In genomic region chr1:198627436-198628063, GRCh38 we compare ENCODE assay signal across 14 cellular contexts. TPM values are rescaled to one million over a fixed set of nuclear protein-coding genes. Genes with fewer than 3 reads are reported as not detected.
DNase-seq lines count a peak whose midpoint lies in the region; ATAC-seq, FAIRE-seq and TF ChIP-seq lines count a peak whose summit lies in the region.
"Had no signal": no experiment of that assay in that cellular context is flagged by ENCODE, and none has a peak within 500 bp of the region (broad histone marks: within the 10 kb centered on the region; RNA-seq: fewer than 3 reads in every experiment).

No MANE protein-coding gene starts in this region.

- peak overlapping the region; percentile 94 for H3K27ac Mint-ChIP-seq in activated naive CD4-positive, alpha-beta T cell treated with anti-CD3 and anti-CD28 coated beads, Interleukin-2, amount 50 U/mL, for 24 hours
- H3K27ac Mint-ChIP-seq in stimulated activated naive CD8-positive, alpha-beta T cell treated with anti-CD3 and anti-CD28 coated beads, Interleukin-15, amount 100 ng/mL, for 72 hours = peak overlapping the region; percentile 21 to 91

- H3K36me3 ChIP-seq in Peyer's patch = no peaks in the 10 kb centered on the region
- H3K36me3 ChIP-seq in GM12878 (ENCODE audit: control insufficient read depth in 2 of 2, insufficient read depth in 2 of 2, low read length in 1 of 2) = no peaks in the 10 kb centered on the region

- peaks cover 21% of the 10 kb centered on the region for H3K9me3 Mint-ChIP-seq in activated naive CD4-positive, alpha-beta T cell treated with anti-CD3 and anti-CD28 coated beads, Interleukin-2, amount 50 U/mL, for 24 hours
- H3K9me3 Mint-ChIP-seq in stimulated activated naive CD8-positive, alpha-beta T cell treated with anti-CD3 and anti-CD28 coated beads, Interleukin-15, amount 100 ng/mL, for 72 hours = no peaks in the 10 kb centered on the region

- POLR2A ChIA-PET in GM12878 (lab: Charles Lee) = interaction anchor here (0.6 kb wide), 1 partner anchor 11 kb away, joined by 3 read pairs; the partner anchor contains the start of gene PTPRC

- no peak for FAIRE-seq in GM12878 (lab: Jason Lieb, UNC)
- FAIRE-seq: endometrium, GM18507, K562 had no signal

- no peak for DNase-seq in activated naive CD4-positive, alpha-beta T cell treated with anti-CD3 and anti-CD28 coated beads, Interleukin-2, amount 50 U/mL, for 16 hours
- no peak for DNase-seq in Peyer's patch
- DNase-seq in GM12878 (ENCODE audit: low read depth, low spot score) = no peak
- DNase-seq in stimulated activated naive CD8-positive, alpha-beta T cell treated with anti-CD3 and anti-CD28 coated beads, Interleukin-15, amount 100 ng/mL, for 72 hours = no peak
- no peak for DNase-seq in foreskin keratinocyte
- no peak for DNase-seq in nucleus accumbens (lab: John Stamatoyannopoulos, UW)
- no peak for DNase-seq in AG08396 (ENCODE audit: low spot score)
- DNase-seq: foreskin fibroblast, NCI-H1417 treated with DMSO at 0.1 percent for 48 hours, NCI-H2227 treated with DMSO at 0.1 percent for 48 hours had no signal

- no peak for TF ChIP-seq EP300 in GM12878 (IDR thresholded peaks at IDR 0.05; ENCODE audit: borderline replicate concordance in 1 of 2, control insufficient read depth in 1 of 2, low read depth in 2 of 2, low read length in 2 of 2)

- CTCF ChIA-PET in GM12878 (lab: Yijun Ruan, JAX) = interaction anchor here (0.7 to 0.9 kb wide), 2 partner anchors 9 to 15 kb away, joined by 3 to 4 read pairs; no protein-coding TSS in a partner anchor

- in situ Hi-C loops in GM12878 (cut with MboI) = no loop called here

- intact Hi-C loops in GM12878 (cut with micrococcal nuclease; ENCODE audit: unreplicated experiment) = loop anchor here (10.0 kb wide), 1 partner anchor 547 kb away; no protein-coding TSS in a partner anchor

- no peaks in the 10 kb centered on the region for H4K20me1 ChIP-seq in GM12878 (ENCODE audit: control insufficient read depth, insufficient read depth)

- H3K27me3 Mint-ChIP-seq in activated naive CD4-positive, alpha-beta T cell treated with anti-CD3 and anti-CD28 coated beads, Interleukin-2, amount 50 U/mL, for 24 hours = no peaks in the 10 kb centered on the region
- no peaks in the 10 kb centered on the region for H3K27me3 Mint-ChIP-seq in stimulated activated naive CD8-positive, alpha-beta T cell treated with anti-CD3 and anti-CD28 coated beads, Interleukin-15, amount 100 ng/mL, for 72 hours

- H3K4me3 ChIP-seq in Peyer's patch = no peak overlapping the region
- no peak overlapping the region for H3K4me3 ChIP-seq in GM12878
- H3K4me3 ChIP-seq: K562 had no signal

- peaks cover 0 to 3% (median 0%) of the 10 kb centered on the region in 4 donors for H3K4me1 ChIP-seq in Peyer's patch
- H3K4me1 ChIP-seq in GM12878 (ENCODE audit: control insufficient read depth, insufficient read depth, low read length) = peaks cover 23% of the 10 kb centered on the region
- no peaks in the 10 kb centered on the region for H3K4me1 ChIP-seq in foreskin keratinocyte

- peaks cover 2% of the 10 kb centered on the region for H3K36me3 Mint-ChIP-seq in activated naive CD4-positive, alpha-beta T cell treated with anti-CD3 and anti-CD28 coated beads, Interleukin-2, amount 50 U/mL, for 24 hours

- H3K9ac ChIP-seq in GM12878 (ENCODE audit: control insufficient read depth, insufficient read depth, low read length) = no peak overlapping the region

- SMC1A ChIA-PET in GM12878 (lab: Charles Lee; ENCODE audit: uncharacterized antibody, unreplicated experiment) = interaction anchor here (1.2 kb wide), 1 partner anchor 12 kb away, joined by 3 read pairs; the partner anchor contains the start of gene PTPRC

- no peak for ATAC-seq in GM12878
- peak; percentile 58 for ATAC-seq in stimulated activated naive CD8-positive, alpha-beta T cell treated with anti-CD3 and anti-CD28 coated beads, Interleukin-15, amount 100 ng/mL, for 72 hours
- ATAC-seq in foreskin keratinocyte = no peak
- ATAC-seq: K562 had no signal

- TF ChIP-seq RAD21 in GM12878 (IDR thresholded peaks at IDR 0.05; ENCODE audit: insufficient read depth, low read depth, low read length) = no peak

- no peaks in the 10 kb centered on the region for H3K27me3 ChIP-seq in Peyer's patch
- no peaks in the 10 kb centered on the region for H3K27me3 ChIP-seq in GM12878 (replicated peaks in 1 of 2; ENCODE audit: control insufficient read depth in 2 of 2, insufficient read depth in 2 of 2, low read length in 1 of 2)
- no peaks in the 10 kb centered on the region for H3K27me3 ChIP-seq in foreskin keratinocyte

- H3K4me2 ChIP-seq in GM12878 (ENCODE audit: control insufficient read depth, insufficient read depth) = peak overlapping the region; percentile 41

- RAD21 ChIA-PET in GM12878 (lab: Charles Lee; ENCODE audit: unreplicated experiment) = no interaction called here

- WGBS in GM12878 (ENCODE audit: insufficient coverage, insufficient replicate concordance, low lambda C conversion rate, missing lambda C conversion rate) = 0% methylated on average over 3 of the region's 3 CpGs

- H3K9me3 ChIP-seq in Peyer's patch (no peaks in the 10 kb centered on the region), GM12878 (replicated peaks; ENCODE audit: control insufficient read depth, insufficient read depth, low read length) (no peaks in the 10 kb centered on the region; the same call in 1 of the 3 replicates)

- H3K79me2 ChIP-seq in GM12878 (ENCODE audit: control insufficient read depth, insufficient read depth, low read length) = no peaks in the 10 kb centered on the region

- TF ChIP-seq CTCF in Peyer's patch (IDR thresholded peaks at IDR 0.05) (no peak), GM12878 (IDR thresholded peaks at IDR 0.05 in 2 of 3, conservative IDR thresholded peaks at IDR 0.05 in 1 of 3; ENCODE audit: control insufficient read depth in 2 of 3, extremely low read depth in 1 of 3, insufficient read depth in 1 of 3, low read depth in 3 of 3, low read length in 3 of 3) (no peak), foreskin keratinocyte (conservative IDR thresholded peaks at IDR 0.05) (no peak)

- H3K4me1 Mint-ChIP-seq in activated naive CD4-positive, alpha-beta T cell treated with anti-CD3 and anti-CD28 coated beads, Interleukin-2, amount 50 U/mL, for 24 hours = peaks cover 95% of the 10 kb centered on the region
- peaks cover 83% of the 10 kb centered on the region for H3K4me1 Mint-ChIP-seq in stimulated activated naive CD8-positive, alpha-beta T cell treated with anti-CD3 and anti-CD28 coated beads, Interleukin-15, amount 100 ng/mL, for 72 hours

- H3K27ac ChIP-seq in Peyer's patch (peak overlapping the region in 3 of 4 donors; percentile 9 to 30 (median 27)), GM12878 (ENCODE audit: control insufficient read depth, insufficient read depth) (peak overlapping the region; percentile 8; the same call in 1 of the 2 replicates), foreskin keratinocyte (no peak overlapping the region)

- H3K4me3 Mint-ChIP-seq in activated naive CD4-positive, alpha-beta T cell treated with anti-CD3 and anti-CD28 coated beads, Interleukin-2, amount 50 U/mL, for 24 hours = peak overlapping the region; percentile 27
- peak overlapping the region; percentile 18 to 75 for H3K4me3 Mint-ChIP-seq in stimulated activated naive CD8-positive, alpha-beta T cell treated with anti-CD3 and anti-CD28 coated beads, Interleukin-15, amount 100 ng/mL, for 72 hours

- TF ChIP-seq POLR2A in Peyer's patch (IDR thresholded peaks at IDR 0.05) (no peak), GM12878 (IDR thresholded peaks at IDR 0.05; ENCODE audit: low read depth, low read length) (no peak)

- peak overlapping the region; percentile 57 for H2AFZ ChIP-seq in GM12878 (ENCODE audit: control insufficient read depth, low read depth, low read length)

- no TSS peak for BruUV-seq in GM12878 (replicated peaks; lab: Mats Ljungman, UMichigan)

TF ChIP-seq in GM12878, 131 proteins besides CTCF, POLR2A, EP300 and RAD21 (continues in another document):
- TF ChIP-seq SIX5 (IDR thresholded peaks at IDR 0.05; ENCODE audit: low read depth, low read length, severe bottlenecking) = no peak
- no peak for TF ChIP-seq ATF3 (IDR thresholded peaks at IDR 0.05; ENCODE audit: borderline replicate concordance, extremely low read depth, low read depth, low read length)
- no peak for TF ChIP-seq ZNF217 (IDR thresholded peaks at IDR 0.05)
- no peak for TF ChIP-seq TBL1XR1 (IDR thresholded peaks at IDR 0.05; ENCODE audit: low read depth, low read length)

RNA-seq across cellular contexts. Expression of gene PTPRC, which starts 11.3 kb away (rescaled TPM):
- 100 to 1,000 TPM in 1 of 4 donors, 10 to 100 TPM in 3; 13.3 to 127 (median 22.1) TPM for total RNA-seq in Peyer's patch
- 586 and 675 TPM in 2 replicates for total RNA-seq in GM12878 (2013; cell fraction: nucleolus; rRNA removed)
- total RNA-seq in GM12878 (2014; rRNA removed) = 117 and 136 TPM in 2 replicates
- total RNA-seq in GM12878 (2014; rRNA removed; fragmentation: Illumina TruSeq; extraction: Trizol) = 167 and 171 TPM in 2 replicates
- total RNA-seq in GM12878 (2021) = 154 and 157 TPM in 2 replicates
- polyA plus RNA-seq in GM12878 (2011; ENCODE audit: low read depth) = 57.1 TPM
- 171 and 221 TPM in 2 replicates for polyA plus RNA-seq in GM12878 (2011; rRNA removed)
- polyA plus RNA-seq in GM12878 (2011; cell fraction: cytosol; rRNA removed) = 125 and 161 TPM in 2 replicates
- polyA plus RNA-seq in GM12878 (2011; cell fraction: nucleus; rRNA removed) = 106 and 128 TPM in 2 replicates
- 67.1 and 78.4 TPM in 2 replicates for polyA plus RNA-seq in GM12878 (2012)
- 156 and 163 TPM in 2 replicates for polyA plus RNA-seq in GM12878 (2014; fragmentation: Illumina TruSeq; extraction: Trizol)
- 10 to 100 TPM; 72.9 to 73.6 TPM for polyA plus RNA-seq in GM12878 (2014; fragmentation: Nextera tagmentation; extraction: Ambion mirVana)
- 75.1 and 80.9 TPM in 2 replicates for polyA plus RNA-seq in GM12878 (2014; rRNA removed)
- polyA plus RNA-seq in GM12878 (2016; fragmentation: Nextera tagmentation; extraction: Ambion mirVana) = 100 to 1,000 TPM; 117 to 119 TPM
- 240 and 280 TPM in 2 replicates for polyA minus RNA-seq in GM12878 (2011; rRNA and poly(A)+ RNA removed)
- polyA minus RNA-seq in GM12878 (2011; cell fraction: cytosol; rRNA and poly(A)+ RNA removed) = 70.3 and 72.0 TPM in 2 replicates
- 150 and 243 TPM in 2 replicates for polyA minus RNA-seq in GM12878 (2011; cell fraction: nucleus; rRNA and poly(A)+ RNA removed)
- total RNA-seq in foreskin keratinocyte = not detected in 2 replicates
- not detected in 2 replicates for polyA plus RNA-seq in foreskin keratinocyte

Comparison
In these comparisons a context has a peak if more than half of its experiments do, and no peak if none do; other contexts are left out.
1. RNA of gene PTPRC, which starts 11.3 kb away (total RNA-seq): 117 to 675 TPM in GM12878 and 13.3 to 127 TPM in Peyer's patch; not detected in foreskin keratinocyte; every median in the first group is over 10 times any median in the second.